10 cellular contexts compared by ENCODE assay signal in genomic region chr1:25990702-25991395, GRCh38. TPM values are rescaled to one million over a fixed set of nuclear protein-coding genes. Genes with fewer than 3 reads are reported as not detected.
DNase-seq lines count a peak whose midpoint lies in the region; ATAC-seq and TF ChIP-seq lines count a peak whose summit lies in the region.
"Had no signal": no experiment of that assay in that cellular context is flagged by ENCODE, and none has a peak within 500 bp of the region (broad histone marks: within the 10 kb centered on the region; RNA-seq: fewer than 3 reads in every experiment).

No MANE protein-coding gene starts in this region.

- H3K4me3 ChIP-seq in brain microvascular endothelial cell (ENCODE audit: low read depth, low read length) = no peak overlapping the region

- H3K27me3 ChIP-seq in brain microvascular endothelial cell (replicated peaks) = no peaks in the 10 kb centered on the region

- intact Hi-C loops in activated CD4-positive, alpha-beta memory T cell treated with anti-CD3 and anti-CD28 coated beads for 36 hours (cut with micrococcal nuclease) = loop anchor here (10.0 kb wide), 1 partner anchor 366 kb away; no protein-coding TSS in a partner anchor

- no peaks in the 10 kb centered on the region for H3K9me3 Mint-ChIP-seq in activated CD4-positive, alpha-beta memory T cell treated with anti-CD3 and anti-CD28 coated beads for 36 hours

- peak overlapping the region; percentile 62 for H3K4me3 Mint-ChIP-seq in activated CD4-positive, alpha-beta memory T cell treated with anti-CD3 and anti-CD28 coated beads for 36 hours

- peak; percentile 62 for DNase-seq in activated CD4-positive, alpha-beta memory T cell treated with anti-CD3 and anti-CD28 coated beads for 36 hours
- peak; percentile 12 for DNase-seq in effector CD8-positive, alpha-beta T cell (lab: John Stamatoyannopoulos, UW)
- peak; percentile 32 for DNase-seq in stimulated activated CD8-positive, alpha-beta memory T cell treated with anti-CD3 and anti-CD28 coated beads, Interleukin-15, amount 100 ng/mL, for 1 hour (ENCODE audit: low read depth)
- DNase-seq in brain microvascular endothelial cell = no peak
- no peak for DNase-seq in hepatic stellate cell (ENCODE audit: low spot score)
- DNase-seq in MV-4-11 (lab: John Stamatoyannopoulos, UW) = no peak
- DNase-seq: cortex of kidney, islet precursor cell had no signal

- peaks cover 3% of the 10 kb centered on the region for H3K36me3 Mint-ChIP-seq in activated CD4-positive, alpha-beta memory T cell treated with anti-CD3 and anti-CD28 coated beads for 36 hours

- no peak for ATAC-seq in GM21576 (IDR thresholded peaks at IDR 0.05; ENCODE audit: unreplicated experiment)

- CTCF ChIA-PET in activated CD4-positive, alpha-beta memory T cell treated with anti-CD3 and anti-CD28 coated beads for 36 hours (lab: Charles Lee) = interaction anchor here (0.7 to 2.8 kb wide), 5 partner anchors 44 to 244 kb away, joined by 3 to 28 read pairs (median 5); no protein-coding TSS in a partner anchor

- H3K27ac Mint-ChIP-seq in activated CD4-positive, alpha-beta memory T cell treated with anti-CD3 and anti-CD28 coated beads for 36 hours = peak overlapping the region; percentile 2

- no peaks in the 10 kb centered on the region for H3K9me3 ChIP-seq in KOPT-K1 (ENCODE audit: insufficient read depth, low read length, poor library complexity, severe bottlenecking)

- TF ChIP-seq CTCF in brain microvascular endothelial cell (IDR thresholded peaks at IDR 0.05; ENCODE audit: low read depth, low read length, missing control alignments) = no peak

- H3K27me3 Mint-ChIP-seq in activated CD4-positive, alpha-beta memory T cell treated with anti-CD3 and anti-CD28 coated beads for 36 hours = no peaks in the 10 kb centered on the region

- peak overlapping the region; percentile 95 for H3K27ac ChIP-seq in KOPT-K1 (ENCODE audit: low read depth, low read length, poor library complexity, severe bottlenecking)
- H3K27ac ChIP-seq in brain microvascular endothelial cell = no peak overlapping the region

- H3K36me3 ChIP-seq in KOPT-K1 (ENCODE audit: insufficient read depth, low read length) = peaks cover 24% of the 10 kb centered on the region
- H3K36me3 ChIP-seq in brain microvascular endothelial cell (replicated peaks) = peaks cover 3% of the 10 kb centered on the region

- POLR2A ChIA-PET in activated CD4-positive, alpha-beta memory T cell treated with anti-CD3 and anti-CD28 coated beads for 36 hours (lab: Charles Lee) = interaction anchor here (0.5 to 0.6 kb wide), 2 partner anchors 91 to 550 kb away, joined by 3 read pairs; no protein-coding TSS in a partner anchor

- in situ Hi-C loops in brain microvascular endothelial cell (cut with HindIII; ENCODE audit: low pct_ligation_motif_present, low sequenced_read_pairs) = loop anchor here (10.0 kb wide), 1 partner anchor 96 kb away; no protein-coding TSS in a partner anchor

- peaks cover 36% of the 10 kb centered on the region for H3K4me1 Mint-ChIP-seq in activated CD4-positive, alpha-beta memory T cell treated with anti-CD3 and anti-CD28 coated beads for 36 hours (ENCODE audit: low read depth)

RNA-seq across cellular contexts. Expression of gene PAFAH2, which starts 7.0 kb away (rescaled TPM):
- 1 to 10 TPM; 5.9 to 7.3 TPM for total RNA-seq in activated CD4-positive, alpha-beta memory T cell treated with anti-CD3 and anti-CD28 coated beads for 36 hours

RNA-seq across cellular contexts. Expression of gene EXTL1, which starts 30.7 kb away (rescaled TPM):
- not detected for total RNA-seq in activated CD4-positive, alpha-beta memory T cell treated with anti-CD3 and anti-CD28 coated beads for 36 hours

RNA-seq across cellular contexts. Expression of gene SLC30A2, which starts 55.1 kb away (rescaled TPM):
- total RNA-seq in activated CD4-positive, alpha-beta memory T cell treated with anti-CD3 and anti-CD28 coated beads for 36 hours = not detected

Comparison
In these comparisons a context has a peak if more than half of its experiments do, and no peak if none do; other contexts are left out.
1. DNase-seq: peak in activated CD4-positive, alpha-beta memory T cell treated with anti-CD3 and anti-CD28 coated beads for 36 hours (single experiment), effector CD8-positive, alpha-beta T cell (single experiment) and stimulated activated CD8-positive, alpha-beta memory T cell treated with anti-CD3 and anti-CD28 coated beads, Interleukin-15, amount 100 ng/mL, for 1 hour (single experiment); none in brain microvascular endothelial cell (single experiment), hepatic stellate cell (single experiment) and MV-4-11 (single experiment).